ENCODE assay signal across 11 cellular contexts in genomic region chr12:52308807-52309425, GRCh38. TPM values are rescaled to one million over a fixed set of nuclear protein-coding genes. Genes with fewer than 3 reads are reported as not detected.
DNase-seq lines count a peak whose midpoint lies in the region; ATAC-seq and TF ChIP-seq lines count a peak whose summit lies in the region.
"Had no signal": no experiment of that assay in that cellular context is flagged by ENCODE, and none has a peak within 500 bp of the region (broad histone marks: within the 10 kb centered on the region; RNA-seq: fewer than 3 reads in every experiment).

No MANE protein-coding gene starts in this region.

- H3K36me3 Mint-ChIP-seq in Caco-2 (ENCODE audit: insufficient read depth, unreplicated experiment) (no peaks in the 10 kb centered on the region), T-cell (no peaks in the 10 kb centered on the region)

- no peak overlapping the region for H3K23ac ChIP-seq in trophoblast cell (ENCODE audit: low read length)

- H3K4me3 ChIP-seq in Caco-2 (ENCODE audit: low read depth, low read length), result peak overlapping the region; percentile 51
- H3K4me3 ChIP-seq in fibroblast of pulmonary artery (replicated peaks; ENCODE audit: low read depth, low read length), result peak overlapping the region; percentile 45
- no peak overlapping the region for H3K4me3 ChIP-seq in trophoblast cell (ENCODE audit: low read depth, low read length)

- H2BK12ac ChIP-seq in trophoblast cell (ENCODE audit: low read length), result no peak overlapping the region

- no peak overlapping the region for H3K18ac ChIP-seq in trophoblast cell (ENCODE audit: low read length)

- H3K27me3 Mint-ChIP-seq in Caco-2 (ENCODE audit: insufficient read depth, unreplicated experiment) (peaks cover 2% of the 10 kb centered on the region), T-cell (peaks cover 59 to 67% of the 10 kb centered on the region in 2 donors)

- H3K4me2 ChIP-seq in trophoblast cell (ENCODE audit: low read length), result peak overlapping the region; percentile 80

- H3K4me1 Mint-ChIP-seq in Caco-2 (ENCODE audit: low read depth, unreplicated experiment) (peaks cover 7% of the 10 kb centered on the region), T-cell (peaks cover 18 to 29% (median 24%) of the 10 kb centered on the region in 3 donors)

- H3K9me3 Mint-ChIP-seq in Caco-2 (ENCODE audit: unreplicated experiment), result no peaks in the 10 kb centered on the region
- H3K9me3 Mint-ChIP-seq in T-cell, result no peaks in the 10 kb centered on the region

- H3K9ac ChIP-seq in trophoblast cell (ENCODE audit: low read length), result no peak overlapping the region

- H3K27ac Mint-ChIP-seq in Caco-2 (ENCODE audit: unreplicated experiment), result peak overlapping the region; percentile 2
- H3K27ac Mint-ChIP-seq in T-cell, result peak overlapping the region in 1 of 2 donors; percentile 74
- H3K27ac Mint-ChIP-seq: IgD-negative memory B cell had no signal

- TSS peak; percentile 77 for BruUV-seq in Caco-2 (replicated peaks; lab: Mats Ljungman, UMichigan)

- TF ChIP-seq CTCF in Caco-2 (IDR thresholded peaks at IDR 0.05; ENCODE audit: insufficient read depth in 1 of 2, low read depth in 1 of 2, low read length in 1 of 2, severe bottlenecking in 1 of 2, unreplicated experiment in 1 of 2), result no peak
- TF ChIP-seq CTCF in fibroblast of pulmonary artery (IDR thresholded peaks at IDR 0.05; ENCODE audit: low read length, missing control alignments), result no peak

- H3K36me3 ChIP-seq in Caco-2 (ENCODE audit: control insufficient read depth, insufficient read depth, low read length), result no peaks in the 10 kb centered on the region
- no peaks in the 10 kb centered on the region for H3K36me3 ChIP-seq in trophoblast cell (ENCODE audit: control insufficient read depth in 1 of 2, insufficient read depth in 2 of 2, low read length in 2 of 2)

- no peaks in the 10 kb centered on the region for H3K79me2 ChIP-seq in trophoblast cell (ENCODE audit: control insufficient read depth, insufficient read depth, low read length, poor library complexity)

- no peak overlapping the region for H3K27ac ChIP-seq in trophoblast cell (ENCODE audit: low read depth, low read length)
- H3K27ac ChIP-seq: foreskin keratinocyte had no signal

- peak overlapping the region; percentile 75 for H2AFZ ChIP-seq in trophoblast cell (ENCODE audit: insufficient read depth, low read length, poor library complexity)

- H3K4me1 ChIP-seq in Caco-2 (peaks cover 6% of the 10 kb centered on the region; the same call in 1 of the 2 replicates), trophoblast cell (ENCODE audit: control insufficient read depth in 1 of 2, insufficient read depth in 2 of 2, low read length in 2 of 2) (peaks cover 6 to 8% of the 10 kb centered on the region in 2 experiments)
- H3K4me1 ChIP-seq: foreskin keratinocyte had no signal

- no CpG with 5 or more reads among the region's 15 CpGs for WGBS in trophoblast cell (ENCODE audit: extremely low coverage, insufficient coverage, insufficient read length)

- CTCF ChIA-PET in Caco-2 (lab: Charles Lee) (interaction anchor here (0.6 to 1.7 kb wide), 11 partner anchors 10 to 578 kb away, joined by 3 to 8 read pairs (median 4); no protein-coding TSS in a partner anchor), T-cell (lab: Charles Lee) (interaction anchor here in 1 of 2 donors (0.6 kb wide), 1 partner anchor 25 kb away, joined by 13 read pairs; no protein-coding TSS in a partner anchor)

- no peaks in the 10 kb centered on the region for H3K27me3 ChIP-seq in Caco-2 (replicated peaks; ENCODE audit: control insufficient read depth, insufficient read depth, low read length)
- peaks cover 24% of the 10 kb centered on the region for H3K27me3 ChIP-seq in trophoblast cell (ENCODE audit: insufficient read depth, low read length)

- ATAC-seq in T-cell (replicated peaks in 1 of 4) (no peak), HG03097 (IDR thresholded peaks at IDR 0.05; ENCODE audit: low FRiP score, unreplicated experiment) (no peak)

- H4K12ac ChIP-seq in trophoblast cell (ENCODE audit: low read depth, low read length), result no peak overlapping the region

- peaks cover 2% of the 10 kb centered on the region for H3K79me1 ChIP-seq in trophoblast cell (ENCODE audit: low read length)

- H3K9me3 ChIP-seq in Caco-2, result no peaks in the 10 kb centered on the region
- H3K9me3 ChIP-seq in trophoblast cell (ENCODE audit: insufficient read depth, low read depth, low read length), result no peaks in the 10 kb centered on the region

- H4K91ac ChIP-seq in trophoblast cell (ENCODE audit: low read depth, low read length), result no peak overlapping the region

- H3K4me3 Mint-ChIP-seq in Caco-2 (ENCODE audit: unreplicated experiment) (peak overlapping the region; percentile 67), T-cell (peak overlapping the region; percentile 3 to 57 (median 55))

- H3K14ac ChIP-seq in trophoblast cell (ENCODE audit: low read length), result no peak overlapping the region

- no peak overlapping the region for H4K8ac ChIP-seq in trophoblast cell (ENCODE audit: low read depth, low read length)

- intact Hi-C loops in Caco-2 (cut with micrococcal nuclease; ENCODE audit: unreplicated experiment), result loop anchor here (2.0 to 5.0 kb wide), 3 partner anchors 28 to 152 kb away; no protein-coding TSS in a partner anchor

- POLR2A ChIA-PET in Caco-2 (lab: Charles Lee) (interaction anchor here (1.4 kb wide), 1 partner anchor 28 kb away, joined by 3 read pairs; no protein-coding TSS in a partner anchor), T-cell (lab: Charles Lee) (interaction anchor here in 1 of 2 donors (0.5 kb wide), 1 partner anchor 96 kb away, joined by 3 read pairs; no protein-coding TSS in a partner anchor)

- no peak overlapping the region for H2AK5ac ChIP-seq in trophoblast cell (ENCODE audit: low read length)

- H2BK120ac ChIP-seq in trophoblast cell (ENCODE audit: insufficient read depth, low read length, poor library complexity), result no peak overlapping the region

- H2BK5ac ChIP-seq in trophoblast cell (ENCODE audit: low read depth, low read length, poor library complexity), result no peak overlapping the region

- H3K4ac ChIP-seq in trophoblast cell (ENCODE audit: low read depth, low read length), result no peak overlapping the region

- DNase-seq in Caco-2, result no peak
- DNase-seq in T-cell, result no peak
- no peak for DNase-seq in fibroblast of pulmonary artery (ENCODE audit: low read depth)
- DNase-seq in trophoblast cell, result peak in 1 of 2 donors; percentile 37
- DNase-seq in A172 (ENCODE audit: low spot score), result no peak
- no peak for DNase-seq in DMS79 treated with DMSO at 0.1 percent for 48 hours (lab: John Stamatoyannopoulos, UW)
- no peak for DNase-seq in SW 1271 (lab: John Stamatoyannopoulos, UW)

RNA-seq across cellular contexts. Expression of gene KRT83, which starts 12.3 kb away (rescaled TPM):
- total RNA-seq in Caco-2 (2022) (not detected in 2 replicates), T-cell (not detected)
- polyA plus RNA-seq in trophoblast cell (2013), result not detected in 2 replicates
- total RNA-seq in A172 (2014; rRNA removed; shearing (Covaris generic)), result 0.05 and 0.41 TPM in 2 replicates
- total RNA-seq: activated CD8-positive, alpha-beta memory T cell treated with anti-CD3 and anti-CD28 coated beads for 36 hours; foreskin keratinocyte had no signal
- polyA plus RNA-seq: foreskin keratinocyte, IgD-negative memory B cell had no signal

RNA-seq across cellular contexts. Expression of gene KRT81, which starts 17.6 kb away (rescaled TPM):
- total RNA-seq in Caco-2 (2022) (0.28 and 0.45 TPM in 2 replicates), T-cell (1 to 10 TPM in 1 of 5 donors, under 1 TPM in 2, not detected in 2; 0.30 to 1.0 (median 0.76) TPM)
- polyA plus RNA-seq in trophoblast cell (2013), result 0.10 and 0.15 TPM in 2 replicates
- total RNA-seq in A172 (2014; rRNA removed; shearing (Covaris generic)), result 59.0 and 66.4 TPM in 2 replicates
- total RNA-seq: activated CD8-positive, alpha-beta memory T cell treated with anti-CD3 and anti-CD28 coated beads for 36 hours; foreskin keratinocyte had no signal
- polyA plus RNA-seq: IgD-negative memory B cell had no signal

RNA-seq across cellular contexts. Expression of gene KRT86, which starts 34.5 kb away (rescaled TPM):
- not detected in 2 replicates for total RNA-seq in Caco-2 (2022)
- under 1 TPM in 1 of 5 donors, not detected in 4; 0.35 TPM for total RNA-seq in T-cell
- polyA plus RNA-seq in trophoblast cell (2013), result 0.10 and 0.14 TPM in 2 replicates
- 1.5 and 1.6 TPM in 2 replicates for total RNA-seq in A172 (2014; rRNA removed; shearing (Covaris generic))
- total RNA-seq: activated CD8-positive, alpha-beta memory T cell treated with anti-CD3 and anti-CD28 coated beads for 36 hours had no signal
- polyA plus RNA-seq: IgD-negative memory B cell had no signal

RNA-seq across cellular contexts. Expression of gene KRT85, which starts 58.4 kb away (rescaled TPM):
- not detected in 2 replicates for total RNA-seq in Caco-2 (2022)
- not detected for total RNA-seq in T-cell
- not detected in 2 replicates for polyA plus RNA-seq in trophoblast cell (2013)
- 0.05 TPM in 1 of 2 replicates, not detected in the other for total RNA-seq in A172 (2014; rRNA removed; shearing (Covaris generic))
- total RNA-seq: activated CD8-positive, alpha-beta memory T cell treated with anti-CD3 and anti-CD28 coated beads for 36 hours; foreskin keratinocyte had no signal
- polyA plus RNA-seq: foreskin keratinocyte, IgD-negative memory B cell had no signal

Comparison
In these comparisons a context has a peak if more than half of its experiments do, and no peak if none do; other contexts are left out.
1. RNA of gene KRT81, which starts 17.6 kb away (total RNA-seq): 59.0 to 66.4 TPM in A172; 0.28 to 0.45 TPM in Caco-2 and 0.30 to 1.0 TPM in T-cell; every median in the first group is over 10 times any median in the second.